7 cellular contexts compared by ENCODE assay signal in genomic region chr11:9535189-9535781, GRCh38. TPM values are rescaled to one million over a fixed set of nuclear protein-coding genes. Genes with fewer than 3 reads are reported as not detected.
A peak's percentile ranks its signal among the peaks of the same experiment; 100 is the strongest.
DNase-seq lines count a peak whose midpoint lies in the region; TF ChIP-seq lines count a peak whose summit lies in the region.

No MANE protein-coding gene starts in this region.

- H3K36me3 ChIP-seq in endodermal cell (ENCODE audit: control insufficient read depth, insufficient read depth, low read length): no peaks in the 10 kb centered on the region

- DNase-seq in NCI-H1694 treated with DMSO at 0.1 percent for 48 hours (lab: John Stamatoyannopoulos, UW) (peak; percentile 48), endodermal cell (peak; percentile 96), midbrain (lab: John Stamatoyannopoulos, UW) (peak; percentile 54), NCI-H2107 treated with DMSO at 0.1 percent for 48 hours (lab: John Stamatoyannopoulos, UW; ENCODE audit: unreplicated experiment) (no peak)
- DNase-seq in activated CD4-positive, alpha-beta memory T cell treated with anti-CD3 and anti-CD28 coated beads for 36 hours: peak; percentile 87
- DNase-seq in stimulated activated CD8-positive, alpha-beta memory T cell treated with anti-CD3 and anti-CD28 coated beads, Interleukin-4, amount 100 ng/mL, for 24 hours (ENCODE audit: low read depth): peak; percentile 67

- no peaks in the 10 kb centered on the region for H3K27me3 ChIP-seq in endodermal cell (ENCODE audit: control insufficient read depth, insufficient read depth, low read length, poor library complexity, severe bottlenecking)

- no peaks in the 10 kb centered on the region for H3K9me3 ChIP-seq in endodermal cell (ENCODE audit: control insufficient read depth, low read length)

- no peaks in the 10 kb centered on the region for H3K36me3 Mint-ChIP-seq in activated CD4-positive, alpha-beta memory T cell treated with anti-CD3 and anti-CD28 coated beads for 36 hours
- H3K36me3 Mint-ChIP-seq in endodermal cell (ENCODE audit: low read depth): no peaks in the 10 kb centered on the region

- no peak overlapping the region for H3K9ac ChIP-seq in endodermal cell (ENCODE audit: extremely low read depth, low read length, poor library complexity, severe bottlenecking)

- H3K9me3 Mint-ChIP-seq in activated CD4-positive, alpha-beta memory T cell treated with anti-CD3 and anti-CD28 coated beads for 36 hours: no peaks in the 10 kb centered on the region
- no peaks in the 10 kb centered on the region for H3K9me3 Mint-ChIP-seq in endodermal cell

- H3K4me1 ChIP-seq in endodermal cell (ENCODE audit: control insufficient read depth, insufficient read depth, low read length): no peaks in the 10 kb centered on the region

- no peak overlapping the region for H3K4me3 Mint-ChIP-seq in activated CD4-positive, alpha-beta memory T cell treated with anti-CD3 and anti-CD28 coated beads for 36 hours
- H3K4me3 Mint-ChIP-seq in endodermal cell: no peak overlapping the region

- 79 to 89% methylated on average over 3 to 6 of the region's 6 CpGs for WGBS in endodermal cell (ENCODE audit: insufficient coverage in 1 of 2, insufficient read length in 1 of 2), 2 experiments

- no peak overlapping the region for H3K4me3 ChIP-seq in GM12875 (ENCODE audit: low read depth, low read length)
- no peak overlapping the region for H3K4me3 ChIP-seq in endodermal cell (ENCODE audit: low read length)

- TF ChIP-seq CTCF in GM12875 (IDR thresholded peaks at IDR 0.05; ENCODE audit: borderline replicate concordance, insufficient read depth, low read depth, low read length) (peak; percentile 91), endodermal cell (conservative IDR thresholded peaks at IDR 0.05) (peak; percentile 98)

- no peaks in the 10 kb centered on the region for H3K4me1 Mint-ChIP-seq in activated CD4-positive, alpha-beta memory T cell treated with anti-CD3 and anti-CD28 coated beads for 36 hours (ENCODE audit: low read depth)
- H3K4me1 Mint-ChIP-seq in endodermal cell: peaks cover 19% of the 10 kb centered on the region

- intact Hi-C loops in activated CD4-positive, alpha-beta memory T cell treated with anti-CD3 and anti-CD28 coated beads for 36 hours (cut with micrococcal nuclease): loop anchor here (1.0 to 2.0 kb wide), 4 partner anchors 31 to 214 kb away; no protein-coding TSS in a partner anchor

- no peak overlapping the region for H3K27ac ChIP-seq in endodermal cell (ENCODE audit: low read depth, low read length)

- no peaks in the 10 kb centered on the region for H3K27me3 Mint-ChIP-seq in activated CD4-positive, alpha-beta memory T cell treated with anti-CD3 and anti-CD28 coated beads for 36 hours
- no peaks in the 10 kb centered on the region for H3K27me3 Mint-ChIP-seq in endodermal cell (ENCODE audit: insufficient read depth)

- CTCF ChIA-PET in activated CD4-positive, alpha-beta memory T cell treated with anti-CD3 and anti-CD28 coated beads for 36 hours (lab: Charles Lee): interaction anchor here (0.6 to 4.7 kb wide), 56 partner anchors 10 to 944 kb away, joined by 3 to 133 read pairs (median 4); partner anchors contain the start of gene WEE1

- POLR2A ChIA-PET in activated CD4-positive, alpha-beta memory T cell treated with anti-CD3 and anti-CD28 coated beads for 36 hours (lab: Charles Lee): interaction anchor here (1.0 to 2.4 kb wide), 4 partner anchors 38 to 213 kb away, joined by 4 to 17 read pairs (median 7); partner anchors contain the start of gene WEE1

- no peak overlapping the region for H3K27ac Mint-ChIP-seq in activated CD4-positive, alpha-beta memory T cell treated with anti-CD3 and anti-CD28 coated beads for 36 hours
- no peak overlapping the region for H3K27ac Mint-ChIP-seq in endodermal cell

RNA-seq across cellular contexts. Expression of gene WEE1, which starts 38.2 kb away (rescaled TPM):
- total RNA-seq in activated CD4-positive, alpha-beta memory T cell treated with anti-CD3 and anti-CD28 coated beads for 36 hours: 10 to 100 TPM; 47.8 to 52.4 TPM
- 10 to 100 TPM; 80.1 to 93.5 TPM for total RNA-seq in endodermal cell
- polyA plus RNA-seq in endodermal cell (2013, experiment 1 of 2): 72.0 TPM
- 71.9 TPM for polyA plus RNA-seq in endodermal cell (2013, experiment 2 of 2)
